ENCODE assay signal across 27 cellular contexts in genomic region chr9:134913713-134914500, GRCh38. TPM values are rescaled to one million over a fixed set of nuclear protein-coding genes. Genes with fewer than 3 reads are reported as not detected.
DNase-seq lines count a peak whose midpoint lies in the region; ATAC-seq and TF ChIP-seq lines count a peak whose summit lies in the region.
"Had no signal": no experiment of that assay in that cellular context is flagged by ENCODE, and none has a peak within 500 bp of the region (broad histone marks: within the 10 kb centered on the region; RNA-seq: fewer than 3 reads in every experiment).

No MANE protein-coding gene starts in this region.

- no peak overlapping the region for H3K27ac Mint-ChIP-seq in H9
- peak overlapping the region; percentile 58 for H3K27ac Mint-ChIP-seq in dendritic cell treated with granulocyte-macrophage colony-stimulating factor and Interleukin-4, amounts not matched to agents 40 ng/mL and 50 ng/mL, for 4 days
- no peak overlapping the region for H3K27ac Mint-ChIP-seq in activated CD4-positive, alpha-beta memory T cell treated with anti-CD3 and anti-CD28 coated beads, Interleukin-2, amount 10 ng/mL, durations not matched to agents 7 days and 5 days
- H3K27ac Mint-ChIP-seq: B cell had no signal

- TF ChIP-seq CTCF in H9 (conservative IDR thresholded peaks at IDR 0.05) (no peak), tibial artery (IDR thresholded peaks at IDR 0.05) (no peak), RWPE1 (conservative IDR thresholded peaks at IDR 0.05; ENCODE audit: low read depth) (no peak)

- no peaks in the 10 kb centered on the region for H3K79me2 ChIP-seq in H9 (ENCODE audit: insufficient read depth, low read length)

- no peaks in the 10 kb centered on the region for H3K79me1 ChIP-seq in H9 (ENCODE audit: insufficient read depth, low read depth, low read length, poor library complexity, severe bottlenecking)

- H3K36me3 ChIP-seq in tibial artery = no peaks in the 10 kb centered on the region

- no peak overlapping the region for H3K9ac ChIP-seq in H9 (ENCODE audit: extremely low read depth, insufficient read length, low read length)

- H2BK120ac ChIP-seq in H9 (ENCODE audit: low read depth, low read length, poor library complexity, severe bottlenecking) = no peak overlapping the region

- H4K5ac ChIP-seq in H9 (ENCODE audit: insufficient read length, low read depth, low read length) = no peak overlapping the region

- no peak overlapping the region for H2AK5ac ChIP-seq in H9 (ENCODE audit: insufficient read length, low read length)

- no peak overlapping the region for H3K4ac ChIP-seq in H9 (ENCODE audit: low read depth, low read length)

- H3K18ac ChIP-seq in H9 (ENCODE audit: insufficient read length, low read depth, low read length) = no peak overlapping the region

- WGBS in H9 (ENCODE audit: extremely low coverage, insufficient read length, low lambda C conversion rate) = no CpG with 5 or more reads among the region's 23 CpGs

- H3K4me2 ChIP-seq in H9 (ENCODE audit: insufficient read depth, insufficient read length, low read length) = no peak overlapping the region

- H3K27me3 ChIP-seq in H9 (ENCODE audit: insufficient read depth, low read length) (no peaks in the 10 kb centered on the region), mononuclear cell (ENCODE audit: insufficient read depth, low read length) (no peaks in the 10 kb centered on the region), tibial artery (peaks cover 0 to 60% of the 10 kb centered on the region in 2 donors)

- H3K56ac ChIP-seq in H9 (ENCODE audit: insufficient read length, low read depth, low read length) = no peak overlapping the region

- no peaks in the 10 kb centered on the region for H3K23me2 ChIP-seq in H9 (ENCODE audit: insufficient read length, low read depth, low read length, poor library complexity, severe bottlenecking)

- H4K20me1 ChIP-seq in H9 (ENCODE audit: control insufficient read depth, insufficient read depth, insufficient read length) = no peaks in the 10 kb centered on the region

- H3T11ph ChIP-seq in H9 (ENCODE audit: low read length) = no peak overlapping the region

- no peaks in the 10 kb centered on the region for H3K4me1 Mint-ChIP-seq in H9
- H3K4me1 Mint-ChIP-seq in dendritic cell treated with granulocyte-macrophage colony-stimulating factor and Interleukin-4, amounts not matched to agents 40 ng/mL and 50 ng/mL, for 4 days (ENCODE audit: low read depth) = peaks cover 84% of the 10 kb centered on the region
- H3K4me1 Mint-ChIP-seq in activated CD4-positive, alpha-beta memory T cell treated with anti-CD3 and anti-CD28 coated beads, Interleukin-2, amount 10 ng/mL, durations not matched to agents 7 days and 5 days = no peaks in the 10 kb centered on the region
- H3K4me1 Mint-ChIP-seq: B cell had no signal

- no peak overlapping the region for H4K8ac ChIP-seq in H9 (replicated peaks; ENCODE audit: insufficient read length, low read depth, low read length)

- peaks cover 0 to 2% of the 10 kb centered on the region in 2 experiments; a peak in 3 of 5 replicates for H3K9me3 Mint-ChIP-seq in H9
- H3K9me3 Mint-ChIP-seq in dendritic cell treated with granulocyte-macrophage colony-stimulating factor and Interleukin-4, amounts not matched to agents 40 ng/mL and 50 ng/mL, for 4 days = peaks cover 9% of the 10 kb centered on the region
- no peaks in the 10 kb centered on the region for H3K9me3 Mint-ChIP-seq in activated CD4-positive, alpha-beta memory T cell treated with anti-CD3 and anti-CD28 coated beads, Interleukin-2, amount 10 ng/mL, durations not matched to agents 7 days and 5 days

- H3K23ac ChIP-seq in H9 (ENCODE audit: insufficient read length, low read depth, low read length) = no peak overlapping the region

- 0 out of 2 replicates have a peak overlapping the region, but pooled peaks have one; percentile 16 for H2BK15ac ChIP-seq in H9 (ENCODE audit: low read depth, low read length)

- H4K91ac ChIP-seq in H9 (ENCODE audit: insufficient read length, low read depth, low read length) = no peak overlapping the region

- no peak overlapping the region for H2BK12ac ChIP-seq in H9 (ENCODE audit: insufficient read length, low read depth, low read length)

- DNase-seq in H9 (no peak), tibial artery (peak; percentile 12 to 35), RWPE1 (ENCODE audit: low spot score) (no peak), NCI-H1105 (lab: John Stamatoyannopoulos, UW) (no peak)
- no peak for DNase-seq in activated CD4-positive, alpha-beta memory T cell treated with anti-CD3 and anti-CD28 coated beads, Interleukin-2, amount 10 ng/mL, durations not matched to agents 7 days and 5 days
- DNase-seq: Calu3; DMS79 treated with DMSO at 0.1 percent for 48 hours; GF-D8; GOT3; Karpas-422; NCI-H1092 treated with DMSO at 0.1 percent for 48 hours; NCI-H1436 treated with DMSO at 0.1 percent for 48 hours; NCI-H187 treated with DMSO at 0.1 percent for 48 hours; NCI-H2171 treated with DMSO at 0.1 percent for 48 hours; NCI-H446 treated with DMSO at 0.1 percent for 48 hours; NCI-H526; NCI-H82; NK-92 treated with Interleukin-12 subunit alpha and Interleukin-12 subunit beta, amount 100 ng/mL, for 24 hours; SHP77 treated with DMSO at 0.1 percent for 48 hours had no signal

- POLR2A ChIA-PET in RWPE1 (lab: Yijun Ruan, JAX; ENCODE audit: low non-redundant PET) = no interaction called here
- POLR2A ChIA-PET in activated CD4-positive, alpha-beta memory T cell treated with anti-CD3 and anti-CD28 coated beads, Interleukin-2, amount 10 ng/mL, durations not matched to agents 7 days and 5 days (lab: Charles Lee) = no interaction called here

- no peak overlapping the region for H2AFZ ChIP-seq in H9 (ENCODE audit: low read length)

- H3K4me3 ChIP-seq in mononuclear cell (ENCODE audit: low read length) (peak overlapping the region; percentile 65), tibial artery (no peak overlapping the region)

- H3K9me3 ChIP-seq in H9 (ENCODE audit: control insufficient read depth, low read depth, low read length) = no peaks in the 10 kb centered on the region
- H3K9me3 ChIP-seq in mononuclear cell (ENCODE audit: low read depth, low read length) = no peaks in the 10 kb centered on the region
- H3K9me3 ChIP-seq in tibial artery = peaks cover 0 to 6% (median 1%) of the 10 kb centered on the region in 3 donors

- no peak overlapping the region for H3K14ac ChIP-seq in H9 (ENCODE audit: insufficient read depth, low read length)

- H3K4me1 ChIP-seq in H9 (ENCODE audit: insufficient read depth, low read length) = no peaks in the 10 kb centered on the region
- peaks cover 45% of the 10 kb centered on the region for H3K4me1 ChIP-seq in mononuclear cell (ENCODE audit: insufficient read depth, low read length)
- no peaks in the 10 kb centered on the region for H3K4me1 ChIP-seq in tibial artery

- CTCF ChIA-PET in RWPE1 (lab: Yijun Ruan, JAX) = no interaction called here
- CTCF ChIA-PET in activated CD4-positive, alpha-beta memory T cell treated with anti-CD3 and anti-CD28 coated beads, Interleukin-2, amount 10 ng/mL, durations not matched to agents 7 days and 5 days (lab: Charles Lee) = no interaction called here

- no peaks in the 10 kb centered on the region; the same call in 1 of the 2 replicates for H3K27me3 Mint-ChIP-seq in H9 (ENCODE audit: low read depth)
- peaks cover 25% of the 10 kb centered on the region for H3K27me3 Mint-ChIP-seq in dendritic cell treated with granulocyte-macrophage colony-stimulating factor and Interleukin-4, amounts not matched to agents 40 ng/mL and 50 ng/mL, for 4 days
- H3K27me3 Mint-ChIP-seq in activated CD4-positive, alpha-beta memory T cell treated with anti-CD3 and anti-CD28 coated beads, Interleukin-2, amount 10 ng/mL, durations not matched to agents 7 days and 5 days = peaks cover 12% of the 10 kb centered on the region

- no peak overlapping the region for H3K27ac ChIP-seq in H9 (ENCODE audit: insufficient read length, low read depth, low read length)
- no peak overlapping the region for H3K27ac ChIP-seq in tibial artery
- no peak overlapping the region for H3K27ac ChIP-seq in RWPE1
- H3K27ac ChIP-seq: C4-2B had no signal

- no peak for ATAC-seq in HG03108 (IDR thresholded peaks at IDR 0.05; ENCODE audit: unreplicated experiment)
- ATAC-seq: HCT116, HepG2 had no signal

- intact Hi-C loops in dendritic cell treated with granulocyte-macrophage colony-stimulating factor and Interleukin-4, amounts not matched to agents 40 ng/mL and 50 ng/mL, for 4 days (cut with micrococcal nuclease) = no loop called here
- intact Hi-C loops in tibial artery (cut with DNase I; ENCODE audit: low total_unique reads) = no loop called here

- H2BK5ac ChIP-seq in H9 (ENCODE audit: insufficient read length, low read length) = no peak overlapping the region

- H3K4me3 Mint-ChIP-seq in H9 = no peak overlapping the region
- H3K4me3 Mint-ChIP-seq in dendritic cell treated with granulocyte-macrophage colony-stimulating factor and Interleukin-4, amounts not matched to agents 40 ng/mL and 50 ng/mL, for 4 days = no peak overlapping the region
- H3K4me3 Mint-ChIP-seq in activated CD4-positive, alpha-beta memory T cell treated with anti-CD3 and anti-CD28 coated beads, Interleukin-2, amount 10 ng/mL, durations not matched to agents 7 days and 5 days = no peak overlapping the region
- H3K4me3 Mint-ChIP-seq: B cell had no signal

- H2BK20ac ChIP-seq in H9 (ENCODE audit: low read depth, low read length, poor library complexity, severe bottlenecking) = no peak overlapping the region

- peaks cover 0 to 4% (median 0%) of the 10 kb centered on the region in 3 experiments; a peak in 1 of 7 replicates for H3K36me3 Mint-ChIP-seq in H9 (ENCODE audit: insufficient read depth in 1 of 3, low read depth in 3 of 3)
- peaks cover 45% of the 10 kb centered on the region for H3K36me3 Mint-ChIP-seq in dendritic cell treated with granulocyte-macrophage colony-stimulating factor and Interleukin-4, amounts not matched to agents 40 ng/mL and 50 ng/mL, for 4 days (ENCODE audit: low read depth)
- H3K36me3 Mint-ChIP-seq in activated CD4-positive, alpha-beta memory T cell treated with anti-CD3 and anti-CD28 coated beads, Interleukin-2, amount 10 ng/mL, durations not matched to agents 7 days and 5 days (ENCODE audit: low read depth) = no peaks in the 10 kb centered on the region

RNA-seq across cellular contexts. Expression of gene FCN1, which starts 3.8 kb away (rescaled TPM):
- total RNA-seq in H9 (2021) (not detected in 2 replicates), mononuclear cell (1,156 TPM)
- not detected for total RNA-seq in activated CD4-positive, alpha-beta memory T cell treated with anti-CD3 and anti-CD28 coated beads, Interleukin-2, amount 10 ng/mL, durations not matched to agents 7 days and 5 days
- total RNA-seq: Calu3, HepG2, HT1080 had no signal

RNA-seq across cellular contexts. Expression of gene FCN2, which starts 33.3 kb away (rescaled TPM):
- total RNA-seq in H9 (2021) (not detected in 2 replicates), mononuclear cell (not detected)
- total RNA-seq in activated CD4-positive, alpha-beta memory T cell treated with anti-CD3 and anti-CD28 coated beads, Interleukin-2, amount 10 ng/mL, durations not matched to agents 7 days and 5 days = not detected
- total RNA-seq: B cell, Calu3, HepG2, HT1080 had no signal

Comparison
In these comparisons a context has a peak if more than half of its experiments do, and no peak if none do; other contexts are left out.
1. DNase-seq: peak in tibial artery (2 of 2); none in H9 (single experiment), RWPE1 (single experiment), NCI-H1105 (single experiment) and activated CD4-positive, alpha-beta memory T cell treated with anti-CD3 and anti-CD28 coated beads, Interleukin-2, amount 10 ng/mL, durations not matched to agents 7 days and 5 days (single experiment).
2. RNA of gene FCN1, which starts 3.8 kb away (total RNA-seq): 1,156 TPM in mononuclear cell (single experiment); not detected in H9 and not detected in activated CD4-positive, alpha-beta memory T cell treated with anti-CD3 and anti-CD28 coated beads, Interleukin-2, amount 10 ng/mL, durations not matched to agents 7 days and 5 days; every median in the first group is over 1,000 times any median in the second.